ENCODE assay signal across 22 cellular contexts in genomic region chr17:17208013-17208412, GRCh38.
"Had no signal": no experiment of that assay in that cellular context is flagged by ENCODE, and none has a peak within 500 bp of the region (broad histone marks: within the 10 kb centered on the region; RNA-seq: fewer than 3 reads in every experiment).

No MANE protein-coding gene starts in this region.

- H3K27me3 ChIP-seq: brain microvascular endothelial cell, colonic mucosa, heart left ventricle had no signal

- H3K4me3 ChIP-seq: colonic mucosa, heart left ventricle had no signal

- H3K4me1 ChIP-seq: colonic mucosa had no signal

- H3K27ac ChIP-seq: brain microvascular endothelial cell, parathyroid adenoma had no signal

- H3K36me3 ChIP-seq: colonic mucosa had no signal

- ATAC-seq: activated CD4-positive, CD25-positive, alpha-beta regulatory T cell treated with anti-CD3 and anti-CD28 coated beads, Interleukin-2, amount 50 U/mL, for 24 hours; activated naive CD8-positive, alpha-beta T cell treated with anti-CD3 and anti-CD28 coated beads, Interleukin-2, amount 50 U/mL, for 24 hours; heart left ventricle; natural killer cell; stimulated activated naive CD8-positive, alpha-beta T cell treated with anti-CD3 and anti-CD28 coated beads, Interleukin-15, Interleukin-2, amounts not matched to agents 100 U/mL and 50 U/mL, for 24 hours had no signal

- H3K9me3 ChIP-seq: colonic mucosa, heart left ventricle had no signal

- DNase-seq: activated CD4-positive, alpha-beta T cell treated with anti-CD3 and anti-CD28 coated beads, Interleukin-2, amount 50 U/mL, for 1 hour; activated CD8-positive, alpha-beta memory T cell treated with anti-CD3 and anti-CD28 coated beads, Interleukin-2, amount 50 U/mL, for 48 hours; activated effector memory CD4-positive, alpha-beta T cell treated with Interleukin-2 at 50 U/mL for 16 hours; activated naive CD4-positive, alpha-beta T cell treated with anti-CD3 and anti-CD28 coated beads, Interleukin-2, amount 10 ng/mL, durations not matched to agents 7 days and 5 days; activated naive CD8-positive, alpha-beta T cell treated with anti-CD3 and anti-CD28 coated beads, Interleukin-2, amount 50 U/mL, for 24 hours; activated T-cell treated with anti-CD3 and anti-CD28 coated beads, Interleukin-2, amount 50 U/mL, for 48 hours; anterior cingulate cortex; brain microvascular endothelial cell; colonic mucosa; erythroblast; kidney glomerular epithelial cell; mesenchymal stem cell; natural killer cell; stimulated activated CD4-positive, alpha-beta T cell treated with anti-CD3 and anti-CD28 coated beads, Interleukin-12 subunit alpha, Interleukin-12 subunit beta, amount 100 ng/mL, for 4 hours; stimulated activated CD4-positive, alpha-beta T cell treated with anti-CD3 and anti-CD28 coated beads, Interleukin-1b, Interleukin-23, amount 100 ng/mL, for 48 hours; stimulated activated naive CD8-positive, alpha-beta T cell treated with anti-CD3 and anti-CD28 coated beads, Interleukin-15, Interleukin-2, amounts not matched to agents 100 U/mL and 50 U/mL, for 24 hours; substantia nigra had no signal

- FAIRE-seq: endometrium, frontal cortex had no signal
